In the genomic region with DNA sequence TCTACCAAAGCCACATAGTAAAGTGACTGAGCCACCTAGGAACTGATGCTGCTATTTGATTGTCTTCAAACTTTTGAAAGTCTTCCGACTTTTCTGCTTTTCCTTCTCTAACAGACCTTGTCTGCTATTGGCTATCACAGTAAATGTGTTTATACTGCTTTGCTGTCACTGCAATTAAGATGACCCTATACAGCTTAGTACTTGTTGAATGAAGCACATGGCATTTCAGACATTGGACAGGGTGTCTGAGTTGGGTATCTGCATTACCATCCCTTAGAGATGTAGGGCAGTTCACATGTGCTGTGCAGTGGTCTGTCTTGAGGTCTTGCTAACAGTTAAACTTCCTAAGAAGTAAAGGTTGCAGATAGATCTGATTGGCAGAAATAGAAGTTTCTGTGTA, we compare ENCODE assay signal across 11 cellular contexts. TPM values are rescaled to one million over a fixed set of nuclear protein-coding genes. Genes with fewer than 3 reads are reported as not detected.
A peak's percentile ranks its signal among the peaks of the same experiment; 100 is the strongest.
DNase-seq lines count a peak whose midpoint lies in the region; TF ChIP-seq lines count a peak whose summit lies in the region.
"Had no signal": no experiment of that assay in that cellular context is flagged by ENCODE, and none has a peak within 500 bp of the region (broad histone marks: within the 10 kb centered on the region; RNA-seq: fewer than 3 reads in every experiment).

No MANE protein-coding gene starts in this region.

- WGBS in esophagus muscularis mucosa = 68% methylated on average over 1 of the region's 1 CpG

- H3K36me3 ChIP-seq in BLaER1 (peaks cover 23% of the 10 kb centered on the region), SU-DHL-6 (ENCODE audit: low read length) (peaks cover 20% of the 10 kb centered on the region), fibroblast of lung (ENCODE audit: control insufficient read depth, insufficient read depth, low read length) (peaks cover 5% of the 10 kb centered on the region), esophagus muscularis mucosa (peaks cover 0 to 12% (median 10%) of the 10 kb centered on the region in 4 donors), Peyer's patch (peaks cover 0 to 10% (median 0%) of the 10 kb centered on the region in 3 donors)

- H3K4me2 ChIP-seq in BLaER1 (peak overlapping the region; percentile 95), SU-DHL-6 (ENCODE audit: low read depth, low read length, poor library complexity, severe bottlenecking) (peak overlapping the region; percentile 99), fibroblast of lung (ENCODE audit: extremely low read depth, insufficient read depth, low read length) (peak overlapping the region; percentile 4)

- no peak overlapping the region for H2AFZ ChIP-seq in SU-DHL-6 (ENCODE audit: low read depth, low read length, severe bottlenecking)
- no peak overlapping the region for H2AFZ ChIP-seq in fibroblast of lung (ENCODE audit: low read length)

- H3K9me2 ChIP-seq in SU-DHL-6 (replicated peaks; ENCODE audit: insufficient read depth, low read length) = no peaks in the 10 kb centered on the region

- H3K79me2 ChIP-seq in SU-DHL-6 (ENCODE audit: insufficient read depth, low read length) (peaks cover 86% of the 10 kb centered on the region), fibroblast of lung (ENCODE audit: control insufficient read depth, insufficient read depth, low read length) (peaks cover 85% of the 10 kb centered on the region)

- H3K4me3 ChIP-seq in BLaER1 = no peak overlapping the region
- H3K4me3 ChIP-seq in GM12864 (ENCODE audit: low read depth, low read length) = peak overlapping the region; percentile 12; the same call in 1 of the 2 replicates
- peak overlapping the region; percentile 82 for H3K4me3 ChIP-seq in SU-DHL-6 (ENCODE audit: insufficient read depth, low read length, poor library complexity, severe bottlenecking)
- H3K4me3 ChIP-seq in fibroblast of lung (replicated peaks in 1 of 4; ENCODE audit: control extremely low read depth in 1 of 4, insufficient read depth in 1 of 4, low read depth in 3 of 4, low read length in 4 of 4) = peak overlapping the region in 2 of 4 experiments; percentile 15 to 25
- no peak overlapping the region for H3K4me3 ChIP-seq in esophagus muscularis mucosa
- no peak overlapping the region for H3K4me3 ChIP-seq in Peyer's patch
- H3K4me3 ChIP-seq: coronary artery had no signal

- H3K9me3 ChIP-seq in BLaER1 (no peaks in the 10 kb centered on the region), SU-DHL-6 (ENCODE audit: insufficient read depth, low read length) (no peaks in the 10 kb centered on the region), fibroblast of lung (ENCODE audit: control insufficient read depth, insufficient read depth, low read depth, low read length) (no peaks in the 10 kb centered on the region), esophagus muscularis mucosa (no peaks in the 10 kb centered on the region), Peyer's patch (no peaks in the 10 kb centered on the region)

- intact Hi-C loops in esophagus muscularis mucosa (cut with DNase I) = loop anchor here (10.0 kb wide), 1 partner anchor 333 kb away; no protein-coding TSS in a partner anchor

- no peak for TF ChIP-seq CTCF in GM12864 (IDR thresholded peaks at IDR 0.05; ENCODE audit: low read depth, low read length, missing control alignments)
- no peak for TF ChIP-seq CTCF in SU-DHL-6 (IDR thresholded peaks at IDR 0.05; ENCODE audit: insufficient read depth, low read length, poor library complexity, severe bottlenecking)
- TF ChIP-seq CTCF in fibroblast of lung (conservative IDR thresholded peaks at IDR 0.05 in 1 of 2, IDR thresholded peaks at IDR 0.05 in 1 of 2; ENCODE audit: low read depth in 1 of 2, low read length in 2 of 2) = no peak
- TF ChIP-seq CTCF in esophagus muscularis mucosa (IDR thresholded peaks at IDR 0.05) = no peak
- TF ChIP-seq CTCF in GM10266 (IDR thresholded peaks at IDR 0.05; ENCODE audit: control insufficient read depth, insufficient read depth, low read depth, missing control alignments) = no peak
- TF ChIP-seq CTCF in Peyer's patch (IDR thresholded peaks at IDR 0.05) = no peak

- H4K20me1 ChIP-seq in BLaER1 (peaks cover 85% of the 10 kb centered on the region), SU-DHL-6 (ENCODE audit: low read depth, low read length) (peaks cover 71% of the 10 kb centered on the region), fibroblast of lung (ENCODE audit: control insufficient read depth, extremely low read depth, insufficient read depth, low read length) (peaks cover 15% of the 10 kb centered on the region)

- H3K27ac ChIP-seq in BLaER1 (no peak overlapping the region), SU-DHL-6 (ENCODE audit: low read depth, low read length) (no peak overlapping the region), fibroblast of lung (ENCODE audit: insufficient read depth, low read length) (no peak overlapping the region), esophagus muscularis mucosa (replicated peaks in 1 of 4) (no peak overlapping the region), Peyer's patch (no peak overlapping the region)
- H3K27ac ChIP-seq: coronary artery had no signal

- H3K27me3 ChIP-seq in BLaER1 (no peaks in the 10 kb centered on the region), SU-DHL-6 (ENCODE audit: low read length) (no peaks in the 10 kb centered on the region), fibroblast of lung (ENCODE audit: control insufficient read depth, insufficient read depth, low read length) (no peaks in the 10 kb centered on the region), esophagus muscularis mucosa (no peaks in the 10 kb centered on the region), Peyer's patch (no peaks in the 10 kb centered on the region)

- no peak for TF ChIP-seq POLR2A in esophagus muscularis mucosa (IDR thresholded peaks at IDR 0.05; ENCODE audit: low read depth)
- no peak for TF ChIP-seq POLR2A in Peyer's patch (IDR thresholded peaks at IDR 0.05)

- H3K4me1 ChIP-seq in BLaER1 (peaks cover 40% of the 10 kb centered on the region), fibroblast of lung (ENCODE audit: control insufficient read depth, extremely low read depth, insufficient read depth, low read length) (peaks cover 10% of the 10 kb centered on the region), esophagus muscularis mucosa (peaks cover 19 to 44% (median 38%) of the 10 kb centered on the region in 4 donors), Peyer's patch (peaks cover 0 to 28% (median 8%) of the 10 kb centered on the region in 4 donors)

- no peak overlapping the region for H3K9ac ChIP-seq in BLaER1
- peak overlapping the region; percentile 95 for H3K9ac ChIP-seq in SU-DHL-6 (ENCODE audit: low read length)
- H3K9ac ChIP-seq in fibroblast of lung (ENCODE audit: insufficient read depth, low read length) = no peak overlapping the region

- 0 out of 2 replicates have a peak, but pooled peaks cover 8% of the 10 kb centered on the region for H3F3A ChIP-seq in SU-DHL-6 (ENCODE audit: insufficient read depth)

- DNase-seq in GM12864 (ENCODE audit: low read depth) (no peak), fibroblast of lung (ENCODE audit: low read depth in 2 of 2) (no peak), esophagus muscularis mucosa (ENCODE audit: extremely low spot score) (no peak), GM10266 (ENCODE audit: extremely low spot score) (no peak), Peyer's patch (no peak)
- DNase-seq: activated CD4-positive, alpha-beta T cell treated with anti-CD3 and anti-CD28 coated beads, Interleukin-2, amount 10 ng/mL, durations not matched to agents 7 days and 5 days; NCI-H1417 treated with DMSO at 0.1 percent for 48 hours; NCI-H524 had no signal

- no peak for TF ChIP-seq EP300 in esophagus muscularis mucosa (IDR thresholded peaks at IDR 0.05)

RNA-seq across cellular contexts. Expression of a gene that starts 3.6 kb away (rescaled TPM):
- total RNA-seq in fibroblast of lung (71.5 and 80.9 TPM in 2 replicates), esophagus muscularis mucosa (10 to 100 TPM; 21.5 to 53.0 (median 31.0) TPM), Peyer's patch (10 to 100 TPM; 17.4 to 98.2 (median 24.4) TPM)
- polyA plus RNA-seq in fibroblast of lung = 74.7 and 96.2 TPM in 2 replicates
- polyA plus RNA-seq in fibroblast of lung (2012) = 33.0 and 46.9 TPM in 2 replicates
- 21.3 and 30.6 TPM in 2 replicates for polyA minus RNA-seq in fibroblast of lung (ENCODE audit: low replicate concordance)

RNA-seq across cellular contexts. Expression of a gene that starts 27.9 kb away (rescaled TPM):
- total RNA-seq in fibroblast of lung = 14.4 and 14.6 TPM in 2 replicates
- 11.3 and 13.5 TPM in 2 replicates for polyA plus RNA-seq in fibroblast of lung
- polyA plus RNA-seq in fibroblast of lung (2012) = 10.4 and 10.8 TPM in 2 replicates
- polyA minus RNA-seq in fibroblast of lung (ENCODE audit: low replicate concordance) = 1.0 and 1.7 TPM in 2 replicates
- 10 to 100 TPM; 10.6 to 14.6 (median 11.4) TPM for total RNA-seq in esophagus muscularis mucosa
- 10 to 100 TPM; 12.6 to 19.0 (median 16.6) TPM for total RNA-seq in Peyer's patch

Comparison
In these comparisons a context has a peak if more than half of its experiments do, and no peak if none do; other contexts are left out.
1. H3K4me2 ChIP-seq: peak in every context shown above with its lines; median percentile 99 in SU-DHL-6; 95 in BLaER1; 4 in fibroblast of lung.
2. H3K4me3 ChIP-seq: peak in GM12864 (single experiment) and SU-DHL-6 (single experiment); none in BLaER1 (single experiment), esophagus muscularis mucosa (0 of 4) and Peyer's patch (0 of 4).